ENCODE assay signal across 7 cellular contexts in genomic region chr2:667332-668000, GRCh38. TPM values are rescaled to one million over a fixed set of nuclear protein-coding genes. Genes with fewer than 3 reads are reported as not detected.
DNase-seq lines count a peak whose midpoint lies in the region; ATAC-seq and TF ChIP-seq lines count a peak whose summit lies in the region.

No MANE protein-coding gene starts in this region.

- H3K27ac Mint-ChIP-seq in activated CD8-positive, alpha-beta T cell treated with anti-CD3 and anti-CD28 coated beads, Interleukin-2, amount 10 ng/mL, durations not matched to agents 7 days and 5 days = no peak overlapping the region

- DNase-seq in GM03348 (ENCODE audit: low spot score) = peak; percentile 80
- DNase-seq in HT1080 (ENCODE audit: low read depth) = peak; percentile 67
- DNase-seq in activated CD8-positive, alpha-beta T cell treated with anti-CD3 and anti-CD28 coated beads, Interleukin-2, amount 10 ng/mL, durations not matched to agents 7 days and 5 days = peak; percentile 33
- DNase-seq in iPS-NIHi7 (ENCODE audit: extremely low spot score) = peak; percentile 33
- DNase-seq in thyroid gland = no peak
- DNase-seq in NCI-H146 treated with DMSO at 0.1 percent for 48 hours (lab: John Stamatoyannopoulos, UW; ENCODE audit: unreplicated experiment) = no peak
- no peak for DNase-seq in aorta

- TF ChIP-seq CTCF in thyroid gland (IDR thresholded peaks at IDR 0.05) = peak in 5 of 6 experiments; percentile 11 to 43 (median 22)

- H3K36me3 Mint-ChIP-seq in activated CD8-positive, alpha-beta T cell treated with anti-CD3 and anti-CD28 coated beads, Interleukin-2, amount 10 ng/mL, durations not matched to agents 7 days and 5 days (ENCODE audit: low read depth) = peaks cover 79% of the 10 kb centered on the region

- H3K9me3 ChIP-seq in thyroid gland (no peaks in the 10 kb centered on the region), aorta (ENCODE audit: control insufficient read depth, low read length) (peaks cover 9% of the 10 kb centered on the region)

- H3K9me3 Mint-ChIP-seq in activated CD8-positive, alpha-beta T cell treated with anti-CD3 and anti-CD28 coated beads, Interleukin-2, amount 10 ng/mL, durations not matched to agents 7 days and 5 days (ENCODE audit: insufficient read depth) = peaks cover 23% of the 10 kb centered on the region

- 95% methylated on average over 5 of the region's 5 CpGs for WGBS in thyroid gland, 2 donors
- 81% methylated on average over 5 of the region's 5 CpGs for WGBS in aorta, 2 donors

- no peak overlapping the region for H3K27ac ChIP-seq in thyroid gland
- H3K27ac ChIP-seq in aorta (ENCODE audit: low read depth in 1 of 2, low read length in 2 of 2) = no peak overlapping the region

- peaks cover 35% of the 10 kb centered on the region for H3K4me1 Mint-ChIP-seq in activated CD8-positive, alpha-beta T cell treated with anti-CD3 and anti-CD28 coated beads, Interleukin-2, amount 10 ng/mL, durations not matched to agents 7 days and 5 days (ENCODE audit: low read depth)

- POLR2A ChIA-PET in activated CD8-positive, alpha-beta T cell treated with anti-CD3 and anti-CD28 coated beads, Interleukin-2, amount 10 ng/mL, durations not matched to agents 7 days and 5 days (lab: Charles Lee) = no interaction called here

- H3K4me3 ChIP-seq in thyroid gland (replicated peaks in 1 of 3) (no peak overlapping the region), aorta (ENCODE audit: low read length in 2 of 2) (no peak overlapping the region)

- CTCF ChIA-PET in activated CD8-positive, alpha-beta T cell treated with anti-CD3 and anti-CD28 coated beads, Interleukin-2, amount 10 ng/mL, durations not matched to agents 7 days and 5 days (lab: Charles Lee) = interaction anchor here (1.0 to 1.6 kb wide), 3 partner anchors 9 to 29 kb away, joined by 3 to 4 read pairs (median 3); partner anchors contain the start of gene TMEM18

- H3K4me3 Mint-ChIP-seq in activated CD8-positive, alpha-beta T cell treated with anti-CD3 and anti-CD28 coated beads, Interleukin-2, amount 10 ng/mL, durations not matched to agents 7 days and 5 days = no peak overlapping the region

- intact Hi-C loops in thyroid gland (cut with DNase I) (no loop called here), aorta (cut with DNase I) (no loop called here)

- no peaks in the 10 kb centered on the region for H3K27me3 Mint-ChIP-seq in activated CD8-positive, alpha-beta T cell treated with anti-CD3 and anti-CD28 coated beads, Interleukin-2, amount 10 ng/mL, durations not matched to agents 7 days and 5 days (ENCODE audit: low read depth)

- ATAC-seq in activated CD8-positive, alpha-beta T cell treated with anti-CD3 and anti-CD28 coated beads, Interleukin-2, amount 10 ng/mL, durations not matched to agents 7 days and 5 days = peak; percentile 59
- ATAC-seq in aorta (ENCODE audit: low FRiP score) = no peak

- no peaks in the 10 kb centered on the region for H3K27me3 ChIP-seq in thyroid gland
- H3K27me3 ChIP-seq in aorta (ENCODE audit: control insufficient read depth in 1 of 2, insufficient read depth in 2 of 2, low read length in 1 of 2) = no peaks in the 10 kb centered on the region

- peaks cover 15 to 49% of the 10 kb centered on the region in 2 donors for H3K36me3 ChIP-seq in thyroid gland
- H3K36me3 ChIP-seq in aorta (ENCODE audit: control insufficient read depth in 1 of 2, insufficient read depth in 2 of 2, low read length in 1 of 2) = peaks cover 3 to 10% of the 10 kb centered on the region in 2 donors

- H3K4me1 ChIP-seq in thyroid gland = no peaks in the 10 kb centered on the region
- H3K4me1 ChIP-seq in aorta (ENCODE audit: control insufficient read depth in 1 of 2, insufficient read depth in 2 of 2, low read length in 2 of 2) = no peaks in the 10 kb centered on the region

- TF ChIP-seq POLR2A in thyroid gland (IDR thresholded peaks at IDR 0.05) = no peak

RNA-seq across cellular contexts. Expression of gene TMEM18, which starts 9.7 kb away (rescaled TPM):
- total RNA-seq in HT1080 (2014; rRNA removed; shearing (Covaris generic)) = 22.5 and 27.5 TPM in 2 replicates
- 18.2 and 23.3 TPM in 2 replicates for polyA plus RNA-seq in HT1080 (2015; cell fraction: cytosol; rRNA removed)
- 21.3 and 27.5 TPM in 2 replicates for polyA plus RNA-seq in HT1080 (2015; cell fraction: nucleus; rRNA removed)
- total RNA-seq in activated CD8-positive, alpha-beta T cell treated with anti-CD3 and anti-CD28 coated beads, Interleukin-2, amount 10 ng/mL, durations not matched to agents 7 days and 5 days = 10 to 100 TPM; 31.1 to 32.0 TPM
- total RNA-seq in thyroid gland = 10 to 100 TPM; 22.2 to 32.0 (median 28.7) TPM
- total RNA-seq in aorta = 10 to 100 TPM; 21.5 to 22.4 TPM
- polyA plus RNA-seq in aorta = 10 to 100 TPM; 17.8 to 26.2 TPM

Comparison
In these comparisons a context has a peak if more than half of its experiments do, and no peak if none do; other contexts are left out.
1. DNase-seq: peak in GM03348 (single experiment), HT1080 (single experiment), activated CD8-positive, alpha-beta T cell treated with anti-CD3 and anti-CD28 coated beads, Interleukin-2, amount 10 ng/mL, durations not matched to agents 7 days and 5 days (single experiment) and iPS-NIHi7 (single experiment); none in thyroid gland (0 of 2), NCI-H146 treated with DMSO at 0.1 percent for 48 hours (single experiment) and aorta (0 of 2).